ENCODE assay signal across 8 cellular contexts in the genomic region with DNA sequence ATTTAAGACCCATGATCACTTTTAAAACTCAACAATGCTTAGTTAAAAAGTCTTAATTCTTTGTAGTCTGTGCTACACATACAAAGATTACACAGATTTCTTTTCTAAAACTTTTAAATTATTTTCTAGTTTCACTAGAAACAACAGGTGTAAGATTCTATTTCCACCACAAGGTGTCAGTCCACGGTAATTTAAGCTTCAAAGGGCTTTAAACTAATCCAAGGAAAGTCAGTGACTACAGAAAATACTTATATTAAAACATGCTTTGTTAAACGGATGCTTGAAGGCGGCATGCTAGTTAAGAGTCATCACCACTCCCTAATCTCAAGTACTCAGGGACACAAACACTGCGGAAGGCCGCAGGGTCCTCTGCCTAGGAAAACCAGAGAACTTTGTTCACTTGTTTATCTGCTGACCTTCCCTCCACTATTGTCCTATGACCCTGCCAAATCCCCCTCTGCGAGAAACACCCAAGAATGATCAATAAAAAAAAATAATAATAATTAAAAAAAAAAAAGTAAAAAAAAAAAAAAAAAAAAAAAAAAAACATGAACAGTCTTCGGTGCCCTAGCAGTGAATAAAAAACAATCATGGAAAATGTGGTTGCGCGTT. TPM values are rescaled to one million over a fixed set of nuclear protein-coding genes. Genes with fewer than 3 reads are reported as not detected.
DNase-seq lines count a peak whose midpoint lies in the region; ATAC-seq and TF ChIP-seq lines count a peak whose summit lies in the region.
"Not testable (repeated sequence)": the region's sequence is repeated elsewhere in the genome, so short reads cannot be mapped to it uniquely, and the experiment has no call there.

No MANE protein-coding gene starts in this region.

- H2AFZ ChIP-seq in SK-N-SH (ENCODE audit: low read depth): peak overlapping the region; percentile 100; the same call in 1 of the 2 replicates

- 44% methylated on average over 9 of the region's 9 CpGs for WGBS in SK-N-SH (ENCODE audit: low lambda C conversion rate)
- 40 to 49% (median 40%) methylated on average over 9 of the region's 9 CpGs for WGBS in psoas muscle, 3 donors

- TF ChIP-seq CTCF in AG04449 (IDR thresholded peaks at IDR 0.05; ENCODE audit: insufficient read depth, low read length, missing control alignments) (peak; percentile 17), GM06990 (IDR thresholded peaks at IDR 0.05; ENCODE audit: insufficient read depth, low read length, poor library complexity, severe bottlenecking) (peak; percentile 35), SK-N-SH (IDR thresholded peaks at IDR 0.05) (peak; percentile 91), psoas muscle (IDR thresholded peaks at IDR 0.05) (peak; percentile 65)

- peak in 1 of 4 donors; percentile 51 for ATAC-seq in psoas muscle

- not testable (repeated sequence) for DNase-seq in AG04449 (ENCODE audit: low read depth, low spot score); GM06990 (ENCODE audit: extremely low read depth, insufficient read length); psoas muscle
- peak; percentile 80 for DNase-seq in HT1080 (ENCODE audit: low read depth)
- peak; percentile 40 for DNase-seq in NCI-H226
- peak; percentile 42 for DNase-seq in SK-N-SH
- DNase-seq in dedifferentiated amniotic fluid mesenchymal stem cell (ENCODE audit: extremely low spot score): peak; percentile 77
- peak; percentile 66 for DNase-seq in inferior parietal cortex (ENCODE audit: extremely low spot score)

- H3K9me3 ChIP-seq in SK-N-SH, psoas muscle: not testable (repeated sequence)

- not testable (repeated sequence) for H4K20me1 ChIP-seq in SK-N-SH (ENCODE audit: insufficient read depth)

- intact Hi-C loops in psoas muscle (cut with DNase I): loop anchor here (5.0 kb wide), 2 partner anchors 110 to 275 kb away; no protein-coding TSS in a partner anchor

- H3K27me3 ChIP-seq in GM06990 (replicated peaks; ENCODE audit: control insufficient read depth, insufficient read depth, low read length); SK-N-SH (ENCODE audit: insufficient read depth); psoas muscle (ENCODE audit: insufficient read depth in 3 of 3, low read length in 2 of 3): not testable (repeated sequence)

- POLR2A ChIA-PET in AG04449 (lab: Yijun Ruan, JAX); SK-N-SH (lab: Yijun Ruan, JAX): not testable (repeated sequence)

- not testable (repeated sequence) for H3K9me2 ChIP-seq in SK-N-SH

- H3K79me2 ChIP-seq in SK-N-SH (ENCODE audit: insufficient read depth): peaks cover 19% of the 10 kb centered on the region

- H3F3A ChIP-seq in SK-N-SH (replicated peaks; ENCODE audit: insufficient read depth): peaks cover 19% of the 10 kb centered on the region

- not testable (repeated sequence) for H3K36me3 ChIP-seq in GM06990 (ENCODE audit: control insufficient read depth, insufficient read depth, low read length); SK-N-SH (replicated peaks in 1 of 2; ENCODE audit: control insufficient read depth in 1 of 2, insufficient read depth in 2 of 2, low read length in 1 of 2); psoas muscle (ENCODE audit: insufficient read depth in 1 of 2, low read depth in 1 of 2)

- not testable (repeated sequence) for H3K4me3 ChIP-seq in AG04449 (ENCODE audit: low read depth, low read length); GM06990 (replicated peaks; ENCODE audit: low read depth, low read length); psoas muscle
- H3K4me3 ChIP-seq in SK-N-SH (ENCODE audit: low read depth in 2 of 2, low read length in 1 of 2): peak overlapping the region in 1 of 2 experiments; percentile 25; a peak in 1 of 4 replicates

- not testable (repeated sequence) for H3K4me2 ChIP-seq in SK-N-SH

- H3K4me1 ChIP-seq in SK-N-SH (ENCODE audit: control insufficient read depth in 1 of 2, insufficient read depth in 2 of 2, low read depth in 1 of 2, low read length in 1 of 2); psoas muscle: not testable (repeated sequence)

- not testable (repeated sequence) for TF ChIP-seq EP300 in SK-N-SH (IDR thresholded peaks at IDR 0.05; ENCODE audit: borderline replicate concordance in 1 of 2, low read depth in 1 of 2, low read length in 1 of 2)

- H3K9ac ChIP-seq in SK-N-SH: not testable (repeated sequence)

- peak; percentile 81 for TF ChIP-seq RAD21 in SK-N-SH (IDR thresholded peaks at IDR 0.05; ENCODE audit: low read length)

- CTCF ChIA-PET in AG04449 (lab: Yijun Ruan, JAX): interaction anchor here (0.8 to 4.7 kb wide), 22 partner anchors 13 to 1911 kb away, joined by 3 to 97 read pairs (median 6); partner anchors contain the start of genes CFAP69, CLDN12 and STEAP2
- CTCF ChIA-PET in SK-N-SH (lab: Yijun Ruan, JAX): interaction anchor here (0.6 to 3.5 kb wide), 15 partner anchors 15 to 1909 kb away, joined by 3 to 120 read pairs (median 4); partner anchors contain the start of gene STEAP2

- H3K27ac ChIP-seq in SK-N-SH (ENCODE audit: low read depth in 2 of 2, low read length in 1 of 2): peak overlapping the region in 1 of 2 experiments; percentile 37; a peak in 1 of 4 replicates
- not testable (repeated sequence) for H3K27ac ChIP-seq in psoas muscle

TF ChIP-seq in SK-N-SH, 30 proteins besides CTCF, POLR2A, EP300 and RAD21:
- peak; percentile 65 for TF ChIP-seq SMC3 (IDR thresholded peaks at IDR 0.05; ENCODE audit: low read depth, low read length)

RNA-seq across cellular contexts. Expression of gene STEAP1, which starts 1.5 kb away (rescaled TPM):
- total RNA-seq in HT1080 (2014; rRNA removed; shearing (Covaris generic)): 34.7 and 50.3 TPM in 2 replicates
- 19.9 and 31.5 TPM in 2 replicates for polyA plus RNA-seq in HT1080 (2015; cell fraction: cytosol; rRNA removed)
- polyA plus RNA-seq in HT1080 (2015; cell fraction: nucleus; rRNA removed): 25.1 and 30.4 TPM in 2 replicates
- polyA plus RNA-seq in SK-N-SH (2012; rRNA removed) (17.0 and 23.4 TPM in 2 replicates), psoas muscle (1 to 10 TPM; 1.4 to 6.6 (median 1.5) TPM)
- 25.8 and 31.1 TPM in 2 replicates for polyA plus RNA-seq in SK-N-SH (2012; cell fraction: cytosol; rRNA removed)
- 11.5 and 21.6 TPM in 2 replicates for polyA plus RNA-seq in SK-N-SH (2012; cell fraction: nucleus; rRNA removed)
- 1 to 10 TPM in 3 of 4 donors, under 1 TPM in 1; 0.59 to 4.8 (median 1.8) TPM for total RNA-seq in psoas muscle

RNA-seq across cellular contexts. Expression of gene STEAP2, which starts 58.8 kb away (rescaled TPM):
- total RNA-seq in HT1080 (2014; rRNA removed; shearing (Covaris generic)): 6.7 and 8.6 TPM in 2 replicates
- polyA plus RNA-seq in HT1080 (2015; cell fraction: cytosol; rRNA removed): 8.0 and 9.0 TPM in 2 replicates
- 21.0 and 23.8 TPM in 2 replicates for polyA plus RNA-seq in HT1080 (2015; cell fraction: nucleus; rRNA removed)
- polyA plus RNA-seq in SK-N-SH (2012; rRNA removed) (6.6 and 9.5 TPM in 2 replicates), psoas muscle (under 1 TPM; 0.32 to 0.55 (median 0.33) TPM)
- polyA plus RNA-seq in SK-N-SH (2012; cell fraction: cytosol; rRNA removed): 8.3 and 9.0 TPM in 2 replicates
- polyA plus RNA-seq in SK-N-SH (2012; cell fraction: nucleus; rRNA removed): 12.0 and 18.2 TPM in 2 replicates
- total RNA-seq in psoas muscle: 1 to 10 TPM; 1.4 to 3.7 (median 1.6) TPM

Comparison
In these comparisons a context has a peak if more than half of its experiments do, and no peak if none do; other contexts are left out.
1. CTCF ChIP-seq: peak in every context shown above with its lines; median percentile 91 in SK-N-SH; 65 in psoas muscle; 35 in GM06990; 17 in AG04449.